ENCODE assay signal across 8 cellular contexts in genomic region chr7:155533120-155533826, GRCh38. TPM values are rescaled to one million over a fixed set of nuclear protein-coding genes. Genes with fewer than 3 reads are reported as not detected.
DNase-seq lines count a peak whose midpoint lies in the region; ATAC-seq and TF ChIP-seq lines count a peak whose summit lies in the region.

No MANE protein-coding gene starts in this region.

- H3K79me2 ChIP-seq in Karpas-422 (ENCODE audit: low read length): no peaks in the 10 kb centered on the region

- H3K36me3 ChIP-seq in Karpas-422 (ENCODE audit: insufficient read depth, low read length): no peaks in the 10 kb centered on the region

- peaks cover 0 to 17% (median 9%) of the 10 kb centered on the region in 7 donors for H3K9me3 Mint-ChIP-seq in CD14-positive monocyte
- peaks cover 0 to 4% (median 2%) of the 10 kb centered on the region in 7 donors for H3K9me3 Mint-ChIP-seq in naive B cell

- intact Hi-C loops in CD14-positive monocyte (cut with micrococcal nuclease): no loop called here

- no peaks in the 10 kb centered on the region for H3K9me3 ChIP-seq in Karpas-422 (ENCODE audit: low read length)

- H3K27me3 ChIP-seq in HL-60 (ENCODE audit: insufficient read depth, poor library complexity, severe bottlenecking) (peaks cover 40% of the 10 kb centered on the region), Karpas-422 (ENCODE audit: low read length) (no peaks in the 10 kb centered on the region)

- no peaks in the 10 kb centered on the region for H3K9me2 ChIP-seq in Karpas-422 (replicated peaks; ENCODE audit: insufficient read depth, low read length)

- H3K4me3 Mint-ChIP-seq in CD14-positive monocyte (peak overlapping the region; percentile 67 to 86), naive B cell (peak overlapping the region; percentile 74 to 90 (median 78))

- DNase-seq in CD14-positive monocyte (ENCODE audit: low spot score) (no peak), HL-60 (ENCODE audit: low read depth in 1 of 2, low spot score in 1 of 2) (peak in 1 of 2 experiments; percentile 20), cerebellar cortex (ENCODE audit: low spot score) (peak; percentile 55), naive B cell (no peak), Karpas-422 (no peak), ACHN (no peak), DMS153 treated with DMSO at 0.1 percent for 48 hours (lab: John Stamatoyannopoulos, UW; ENCODE audit: unreplicated experiment) (no peak)

- in situ Hi-C loops in ACHN (cut with HindIII; ENCODE audit: low pct_ligation_motif_present, low pct_unique_long_range_greater_than_20kb, low sequenced_read_pairs): no loop called here

- H3K36me3 Mint-ChIP-seq in CD14-positive monocyte (peaks cover 9 to 16% of the 10 kb centered on the region in 2 donors), naive B cell (peaks cover 0 to 11% of the 10 kb centered on the region in 2 donors)

- no peak overlapping the region for H3K4me2 ChIP-seq in Karpas-422 (ENCODE audit: low read depth, low read length, poor library complexity, severe bottlenecking)

- ATAC-seq in naive B cell (ENCODE audit: low read depth in 2 of 2) (peak; percentile 41 to 51), GM21717 (IDR thresholded peaks at IDR 0.05; ENCODE audit: unreplicated experiment) (no peak)

- H2AFZ ChIP-seq in Karpas-422 (ENCODE audit: low read length): no peak overlapping the region

- no peak for TF ChIP-seq CTCF in CD14-positive monocyte (IDR thresholded peaks at IDR 0.05)
- TF ChIP-seq CTCF in HL-60 (IDR thresholded peaks at IDR 0.05; ENCODE audit: insufficient read depth, low read length): no peak

- H4K20me1 ChIP-seq in Karpas-422 (ENCODE audit: insufficient read depth, low read depth, low read length): no peaks in the 10 kb centered on the region; the same call in 1 of the 2 replicates

- H3K4me1 ChIP-seq in Karpas-422 (ENCODE audit: low read length): no peaks in the 10 kb centered on the region

- H3K4me3 ChIP-seq in HL-60 (replicated peaks; ENCODE audit: insufficient read depth, low read length) (peak overlapping the region; percentile 32), Karpas-422 (ENCODE audit: low read length) (no peak overlapping the region)

- H3K4me1 Mint-ChIP-seq in CD14-positive monocyte (peaks cover 19% of the 10 kb centered on the region), naive B cell (peaks cover 15 to 25% (median 21%) of the 10 kb centered on the region in 3 donors)

- peaks cover 78 to 92% (median 85%) of the 10 kb centered on the region in 3 donors for H3K27me3 Mint-ChIP-seq in CD14-positive monocyte (ENCODE audit: low read depth in 3 of 3)
- H3K27me3 Mint-ChIP-seq in naive B cell: peaks cover 67 to 87% (median 83%) of the 10 kb centered on the region in 3 donors

- H3K27ac Mint-ChIP-seq in CD14-positive monocyte (no peak overlapping the region), naive B cell (no peak overlapping the region)

- H3K27ac ChIP-seq in HL-60 (replicated peaks): no peak overlapping the region
- H3K27ac ChIP-seq in Karpas-422 (ENCODE audit: low read length): no peak overlapping the region

- no peak overlapping the region for H3K9ac ChIP-seq in Karpas-422 (ENCODE audit: low read length)

RNA-seq across cellular contexts. Expression of gene CNPY1, which starts 13.1 kb away (rescaled TPM):
- not detected for polyA plus RNA-seq in CD14-positive monocyte
- polyA plus RNA-seq in naive B cell (ENCODE audit: low read depth in 6 of 6): not detected
- not detected in 2 replicates for total RNA-seq in Karpas-422 (2014; rRNA removed; shearing (Covaris generic); ENCODE audit: low replicate concordance)
